2 cellular contexts compared by ENCODE assay signal in genomic region chr16:29993191-29993902, GRCh38.
TF ChIP-seq lines count a peak whose summit lies in the region.

No MANE protein-coding gene starts in this region.

TF ChIP-seq in PFSK-1, 5 proteins besides CTCF, POLR2A, EP300 and RAD21:
- TF ChIP-seq TAF1 (IDR thresholded peaks at IDR 0.05; ENCODE audit: borderline replicate concordance, insufficient read depth, low read length) (no peak), REST (IDR thresholded peaks at IDR 0.05; ENCODE audit: insufficient read depth in 1 of 2, low read depth in 2 of 2, low read length in 2 of 2) (no peak), POLR2AphosphoS5 (IDR thresholded peaks at IDR 0.05; ENCODE audit: low read depth, low read length) (peak; percentile 11; the same call in 1 of the 2 replicates), SIN3A (IDR thresholded peaks at IDR 0.05; ENCODE audit: borderline replicate concordance, insufficient read depth, low read length) (no peak), FOXP2 (optimal IDR thresholded peaks at IDR 0.05; ENCODE audit: borderline replicate concordance, extremely low read depth, extremely low read length, insufficient read depth) (no peak)
TF ChIP-seq in PFSK-1: peak in this region for 1.

TF ChIP-seq in HepG2, 621 proteins besides CTCF, POLR2A, EP300 and RAD21:
- TF ChIP-seq ETS1 (CRISPR knock-in tag; IDR thresholded peaks at IDR 0.05) (no peak), AGO2 (optimal IDR thresholded peaks at IDR 0.05; ENCODE audit: low read depth, low read length) (peak; percentile 89), SSRP1 (CRISPR knock-in tag; IDR thresholded peaks at IDR 0.05) (0 out of 2 replicates have a peak, but pooled peaks have one; percentile 52), NRL (CRISPR knock-in tag; IDR thresholded peaks at IDR 0.05; ENCODE audit: borderline replicate concordance) (0 out of 2 replicates have a peak, but pooled peaks have one; percentile 43), ATF4 (CRISPR knock-in tag; IDR thresholded peaks at IDR 0.05) (no peak), RBFOX2 (IDR thresholded peaks at IDR 0.05; ENCODE audit: low read depth, low read length) (peak; percentile 58), POLR2G (IDR thresholded peaks at IDR 0.05; ENCODE audit: low read depth, low read length) (peak; percentile 39; the same call in 1 of the 2 replicates), ZNF549 (CRISPR knock-in tag; IDR thresholded peaks at IDR 0.05) (no peak), ZNF710 (CRISPR knock-in tag; IDR thresholded peaks at IDR 0.05; ENCODE audit: borderline replicate concordance) (no peak), ZNF451 (CRISPR knock-in tag; IDR thresholded peaks at IDR 0.05) (no peak), ZBTB49 (CRISPR knock-in tag; IDR thresholded peaks at IDR 0.05; ENCODE audit: borderline replicate concordance) (no peak)
